In the genomic region with DNA sequence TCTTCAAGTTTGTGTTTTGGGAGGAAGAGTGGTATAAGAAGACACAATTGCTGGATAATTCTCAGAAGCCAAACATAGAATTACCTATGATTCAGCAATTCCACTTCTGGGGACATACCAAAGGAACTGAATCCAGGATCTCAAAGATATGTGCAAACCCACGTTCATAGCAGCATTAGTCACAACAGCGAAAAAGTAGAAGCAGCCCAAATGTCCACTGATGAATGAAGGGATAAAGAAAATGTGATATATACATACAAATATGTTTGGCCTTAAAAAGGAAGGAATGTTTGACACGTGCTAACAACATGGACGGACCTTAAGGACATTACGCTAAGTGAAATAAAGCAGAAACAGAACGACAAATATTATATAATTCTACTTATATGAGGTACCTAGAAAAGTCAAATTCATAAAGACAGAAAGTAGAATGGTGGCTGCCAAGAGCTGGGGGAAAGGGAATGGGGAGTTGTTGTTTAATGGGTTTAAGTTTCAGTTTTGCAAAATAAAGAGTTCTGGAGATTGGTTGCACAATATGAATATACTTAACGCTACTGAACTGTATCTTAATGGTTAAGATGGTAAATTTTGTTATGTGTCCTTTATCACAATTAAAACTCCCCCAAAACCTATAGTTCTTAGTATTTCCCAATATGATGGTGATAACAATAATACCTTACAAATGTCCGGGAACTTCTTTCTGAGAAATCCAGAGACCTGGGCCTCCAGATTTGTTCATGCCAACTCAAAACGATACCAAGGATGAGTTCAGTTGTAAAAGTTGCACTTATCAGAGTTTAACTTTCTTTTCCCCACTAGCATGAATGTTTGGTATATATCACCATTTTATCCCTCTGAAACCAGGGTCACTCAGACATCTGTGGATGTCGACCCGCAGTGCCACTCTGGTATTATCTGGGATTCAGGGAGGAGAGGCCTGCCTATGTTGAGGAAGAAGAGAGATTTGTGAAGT, we compare ENCODE assay signal across 14 cellular contexts. TPM values are rescaled to one million over a fixed set of nuclear protein-coding genes. Genes with fewer than 3 reads are reported as not detected.
DNase-seq lines count a peak whose midpoint lies in the region; ATAC-seq, FAIRE-seq and TF ChIP-seq lines count a peak whose summit lies in the region.
"Had no signal": no experiment of that assay in that cellular context is flagged by ENCODE, and none has a peak within 500 bp of the region (broad histone marks: within the 10 kb centered on the region; RNA-seq: fewer than 3 reads in every experiment).

No MANE protein-coding gene starts in this region.

- H3K36me3 Mint-ChIP-seq in CD8-positive, alpha-beta T cell: peaks cover 67% of the 10 kb centered on the region

- 57% methylated on average over 11 of the region's 11 CpGs for WGBS in K562 (ENCODE audit: insufficient coverage, low coverage, missing lambda C conversion rate)

- CTCF ChIA-PET in CD8-positive, alpha-beta T cell (lab: Charles Lee): interaction anchor here (2.4 kb wide), 1 partner anchor 53 kb away, joined by 6 read pairs; no protein-coding TSS in a partner anchor
- CTCF ChIA-PET in K562 (lab: Yijun Ruan, JAX; ENCODE audit: low intra/inter-chr PET ratio): no interaction called here

- in situ Hi-C loops in K562 (cut with MboI): no loop called here

- H3K9me3 ChIP-seq in CD8-positive, alpha-beta T cell (ENCODE audit: low read length): no peaks in the 10 kb centered on the region
- H3K9me3 ChIP-seq in K562 (replicated peaks; ENCODE audit: control insufficient read depth, insufficient read depth, low read depth, low read length) (no peaks in the 10 kb centered on the region), osteoblast (ENCODE audit: low read depth, low read length) (no peaks in the 10 kb centered on the region)

- H3K4me2 ChIP-seq in K562 (ENCODE audit: insufficient read depth, low read length) (no peak overlapping the region), osteoblast (ENCODE audit: insufficient read depth, low read length) (peak overlapping the region; percentile 59)
- H3K4me2 ChIP-seq: GM23338 had no signal

- no peaks in the 10 kb centered on the region for H3K27me3 ChIP-seq in CD8-positive, alpha-beta T cell (ENCODE audit: insufficient read depth, low read length)
- H3K27me3 ChIP-seq in K562 (ENCODE audit: control insufficient read depth in 2 of 2, insufficient read depth in 2 of 2, low read length in 2 of 2) (no peaks in the 10 kb centered on the region), osteoblast (ENCODE audit: insufficient read depth, low read length) (no peaks in the 10 kb centered on the region)

- no peaks in the 10 kb centered on the region for H3K9me1 ChIP-seq in K562 (ENCODE audit: control insufficient read depth, insufficient read depth, low read length)

- POLR2A ChIA-PET in CD8-positive, alpha-beta T cell (lab: Charles Lee): interaction anchor here (1.0 kb wide), 1 partner anchor 16 kb away, joined by 3 read pairs; no protein-coding TSS in a partner anchor
- POLR2A ChIA-PET in K562 (lab: Yijun Ruan, JAX): interaction anchor here (0.6 kb wide), 1 partner anchor 892 kb away, joined by 3 read pairs; no protein-coding TSS in a partner anchor

- intact Hi-C loops in CD8-positive, alpha-beta T cell (cut with DNase I, micrococcal nuclease): no loop called here
- intact Hi-C loops in K562 (cut with micrococcal nuclease): no loop called here

- no peak for FAIRE-seq in K562 (lab: Jason Lieb, UNC)
- FAIRE-seq: HTR-8/SVneo had no signal

- no peak for TF ChIP-seq CTCF in CD8-positive, alpha-beta T cell (IDR thresholded peaks at IDR 0.05)
- TF ChIP-seq CTCF in K562 (IDR thresholded peaks at IDR 0.05 in 2 of 3, conservative IDR thresholded peaks at IDR 0.05 in 1 of 3; ENCODE audit: insufficient read depth in 2 of 3, low read depth in 1 of 3, low read length in 3 of 3) (no peak), osteoblast (IDR thresholded peaks at IDR 0.05; ENCODE audit: extremely low read depth, low read depth, low read length) (no peak)

- H3K4me3 Mint-ChIP-seq in CD8-positive, alpha-beta T cell: peak overlapping the region; percentile 95
- H3K4me3 Mint-ChIP-seq: GM23338 had no signal

- H4K20me1 ChIP-seq in K562 (replicated peaks; ENCODE audit: control insufficient read depth, insufficient read depth, low read length) (no peaks in the 10 kb centered on the region), osteoblast (ENCODE audit: insufficient read depth, low read length) (no peaks in the 10 kb centered on the region)

- peaks cover 12% of the 10 kb centered on the region for H3K36me3 ChIP-seq in CD8-positive, alpha-beta T cell (ENCODE audit: insufficient read depth, low read length)
- H3K36me3 ChIP-seq in K562 (ENCODE audit: control insufficient read depth, insufficient read depth, low read length) (no peaks in the 10 kb centered on the region), osteoblast (ENCODE audit: insufficient read depth, low read length) (peaks cover 4% of the 10 kb centered on the region)

- peak overlapping the region; percentile 9 for H3K27ac ChIP-seq in CD8-positive, alpha-beta T cell (ENCODE audit: low read depth, low read length)
- H3K27ac ChIP-seq in K562 (ENCODE audit: extremely low read depth, low read depth, low read length) (no peak overlapping the region), osteoblast (ENCODE audit: low read depth, low read length) (peak overlapping the region; percentile 90)

- peak overlapping the region; percentile 86 for H3K27ac Mint-ChIP-seq in CD8-positive, alpha-beta T cell
- H3K27ac Mint-ChIP-seq: GM23338 had no signal

- TF ChIP-seq EP300 in K562 (IDR thresholded peaks at IDR 0.05; ENCODE audit: low read length): no peak

- TF ChIP-seq POLR2A in K562 (conservative IDR thresholded peaks at IDR 0.05): no peak

- peak overlapping the region; percentile 71 for H3K4me3 ChIP-seq in CD8-positive, alpha-beta T cell (ENCODE audit: low read depth, low read length)
- H3K4me3 ChIP-seq in K562: no peak overlapping the region
- no peak overlapping the region for H3K4me3 ChIP-seq in osteoblast (ENCODE audit: insufficient read depth, low read length)
- H3K4me3 ChIP-seq: GM23338, lung had no signal

- ATAC-seq in CD8-positive, alpha-beta T cell: no peak
- no peak for ATAC-seq in K562
- ATAC-seq: GM23338 had no signal

- no peak overlapping the region for H3K9ac ChIP-seq in K562 (ENCODE audit: insufficient read depth in 1 of 2, low read depth in 2 of 2, low read length in 2 of 2)

- no TSS peak for BruUV-seq in K562 (replicated peaks; lab: Mats Ljungman, UMichigan)

- no peak for DNase-seq in CD8-positive, alpha-beta T cell
- DNase-seq in M059J (ENCODE audit: low read depth): peak; percentile 70
- DNase-seq in K562 (ENCODE audit: extremely low read depth in 1 of 4, low spot score in 3 of 4): peak in 1 of 4 experiments; percentile 24
- DNase-seq in osteoblast (ENCODE audit: insufficient read length, low spot score, missing footprints): peak; percentile 72
- DNase-seq in GM19238 (ENCODE audit: insufficient read length, low spot score): no peak
- no peak for DNase-seq in amygdala (lab: John Stamatoyannopoulos, UW)
- DNase-seq in NCI-H2107 treated with DMSO at 0.1 percent for 48 hours (lab: John Stamatoyannopoulos, UW; ENCODE audit: unreplicated experiment): no peak
- DNase-seq in DMS114 treated with DMSO at 0.1 percent for 48 hours (lab: John Stamatoyannopoulos, UW; ENCODE audit: unreplicated experiment): no peak
- DNase-seq: activated CD4-positive, alpha-beta T cell treated with anti-CD3 and anti-CD28 coated beads for 1 hour; NCI-H82; stimulated activated CD4-positive, alpha-beta T cell treated with anti-CD3 and anti-CD28 coated beads, Interleukin-4, amount 100 ng/mL, for 4 hours had no signal

- peaks cover 76% of the 10 kb centered on the region for H3K4me1 ChIP-seq in CD8-positive, alpha-beta T cell (ENCODE audit: insufficient read depth, low read length)
- H3K4me1 ChIP-seq in K562 (replicated peaks in 1 of 2; ENCODE audit: control insufficient read depth in 2 of 2, insufficient read depth in 2 of 2, low read length in 2 of 2) (peaks cover 12 to 27% of the 10 kb centered on the region in 2 experiments; a peak in 4 of 5 replicates), osteoblast (ENCODE audit: insufficient read depth, low read length) (peaks cover 61% of the 10 kb centered on the region)

- no peaks in the 10 kb centered on the region for H3K9me3 Mint-ChIP-seq in CD8-positive, alpha-beta T cell
- H3K9me3 Mint-ChIP-seq: GM23338 had no signal

- H3K79me2 ChIP-seq in K562 (ENCODE audit: control insufficient read depth, insufficient read depth, low read length) (no peaks in the 10 kb centered on the region), osteoblast (ENCODE audit: insufficient read depth, low read length) (peaks cover 39% of the 10 kb centered on the region)

- H3K4me1 Mint-ChIP-seq in CD8-positive, alpha-beta T cell (ENCODE audit: low read depth): peaks cover 78% of the 10 kb centered on the region

- no peaks in the 10 kb centered on the region for H3K27me3 Mint-ChIP-seq in CD8-positive, alpha-beta T cell (ENCODE audit: low read depth)

- H2AFZ ChIP-seq in K562 (ENCODE audit: low read depth, low read length) (no peak overlapping the region), osteoblast (ENCODE audit: low read length) (no peak overlapping the region)
- H2AFZ ChIP-seq: GM23338 had no signal

- no peak for TF ChIP-seq RAD21 in K562 (CRISPR knock-in tag; conservative IDR thresholded peaks at IDR 0.05 in 1 of 2, IDR thresholded peaks at IDR 0.05 in 1 of 2)

TF ChIP-seq in K562, 482 proteins besides CTCF, POLR2A, EP300 and RAD21 (continues in another document):
- TF ChIP-seq ZNF699 (CRISPR knock-in tag; IDR thresholded peaks at IDR 0.05; ENCODE audit: insufficient replicate concordance) (no peak), ZNF584 (CRISPR knock-in tag; IDR thresholded peaks at IDR 0.05; ENCODE audit: low read depth) (no peak)

RNA-seq across cellular contexts. Expression of a gene that starts 33.7 kb away (rescaled TPM):
- total RNA-seq in CD8-positive, alpha-beta T cell: 100 to 1,000 TPM; 275 to 282 TPM
- total RNA-seq in M059J (2014; rRNA removed; shearing (Covaris generic)): 5.2 and 10.6 TPM in 2 replicates
- 1.3 and 2.3 TPM in 2 replicates for total RNA-seq in K562 (2011; cell fraction: chromatin; rRNA removed; ENCODE audit: low replicate concordance)
- total RNA-seq in K562 (2011; cell fraction: nucleolus; rRNA removed): 0.33 and 0.39 TPM in 2 replicates
- 0.95 and 1.4 TPM in 2 replicates for total RNA-seq in K562 (2011; cell fraction: nucleoplasm; rRNA removed)
- 0.49 and 2.4 TPM in 2 replicates for total RNA-seq in K562 (2014; rRNA removed)
- total RNA-seq in K562 (2014; rRNA removed; fragmentation: Illumina TruSeq; extraction: Trizol): 2.4 TPM in 2 replicates
- 4.9 and 5.8 TPM in 2 replicates for total RNA-seq in K562 (2015; rRNA removed; fragmentation: Illumina TruSeq; extraction: Trizol)
- total RNA-seq in K562 (2021): 3.8 and 4.9 TPM in 2 replicates
- polyA plus RNA-seq in K562 (2011; rRNA removed): 0.54 and 3.7 TPM in 2 replicates
- polyA plus RNA-seq in K562 (2011; cell fraction: cytosol; rRNA removed): 0.42 and 2.4 TPM in 2 replicates
- 0.75 and 3.5 TPM in 2 replicates for polyA plus RNA-seq in K562 (2011; cell fraction: nucleus; rRNA removed)
- polyA plus RNA-seq in K562 (2012): 6.6 and 14.1 TPM in 2 replicates
- 3.0 and 3.6 TPM in 2 replicates for polyA plus RNA-seq in K562 (2014; fragmentation: Illumina TruSeq; extraction: Trizol)
- under 1 TPM; 0.61 to 0.92 TPM for polyA plus RNA-seq in K562 (2014; fragmentation: Nextera tagmentation; extraction: Ambion mirVana)
- 1.8 and 2.5 TPM in 2 replicates for polyA plus RNA-seq in K562 (2014; rRNA removed)
- polyA minus RNA-seq in K562 (2011; rRNA and poly(A)+ RNA removed): 0.32 and 4.6 TPM in 2 replicates
- 0.48 and 2.4 TPM in 2 replicates for polyA minus RNA-seq in K562 (2011; cell fraction: cytosol; rRNA and poly(A)+ RNA removed)
- 0.27 and 5.9 TPM in 2 replicates for polyA minus RNA-seq in K562 (2011; cell fraction: nucleus; rRNA and poly(A)+ RNA removed)
- total RNA-seq in osteoblast: 17.7 and 18.0 TPM in 2 replicates

Comparison
In these comparisons a context has a peak if more than half of its experiments do, and no peak if none do; other contexts are left out.
1. DNase-seq: peak in M059J (single experiment) and osteoblast (single experiment); none in CD8-positive, alpha-beta T cell (0 of 7), GM19238 (single experiment), amygdala (0 of 56), NCI-H2107 treated with DMSO at 0.1 percent for 48 hours (single experiment) and DMS114 treated with DMSO at 0.1 percent for 48 hours (single experiment).
2. RNA of a gene that starts 33.7 kb away (total RNA-seq): 275 to 282 TPM in CD8-positive, alpha-beta T cell; 17.7 to 18.0 TPM in osteoblast, 5.2 to 10.6 TPM in M059J and 0.33 to 5.8 TPM in K562; every median in the first group is over 10 times any median in the second.